In genomic region chr2:74958277-74959105, GRCh38 we compare ENCODE assay signal across 1 cellular context.
TF ChIP-seq lines count a peak whose summit lies in the region.

Gene POLE4, plus strand, starts transcription at chr2:74958643. Its CDS starts 37 bp downstream, at chr2:74958680.

TF ChIP-seq in HepG2, 621 proteins besides CTCF, POLR2A, EP300 and RAD21 (continued from another document and continues in another):
- TF ChIP-seq ZBTB33 (CRISPR knock-in tag; IDR thresholded peaks at IDR 0.05) (peak; percentile 56), MED13 (CRISPR knock-in tag; IDR thresholded peaks at IDR 0.05) (peak; percentile 90; the same call in 1 of the 2 replicates), ZHX1 (CRISPR knock-in tag; IDR thresholded peaks at IDR 0.05; ENCODE audit: low read depth) (peak; percentile 98), MXI1 (IDR thresholded peaks at IDR 0.05; ENCODE audit: borderline replicate concordance, low read depth, low read length) (peak; percentile 67; the same call in 2 of the 3 replicates), PTBP1 (IDR thresholded peaks at IDR 0.05; ENCODE audit: low read depth, low read length, poor library complexity, severe bottlenecking) (no peak), RBM22 (optimal IDR thresholded peaks at IDR 0.05; ENCODE audit: low read length) (peak; percentile 81), ZNF597 (CRISPR knock-in tag; IDR thresholded peaks at IDR 0.05) (no peak), AHDC1 (CRISPR knock-in tag; IDR thresholded peaks at IDR 0.05; ENCODE audit: borderline replicate concordance) (no peak; the same call in 1 of the 2 replicates), ZBTB8A (CRISPR knock-in tag; IDR thresholded peaks at IDR 0.05; ENCODE audit: borderline replicate concordance, low read depth) (no peak), RNF2 (conservative IDR thresholded peaks at IDR 0.05; ENCODE audit: low read depth) (peak; percentile 100), ISX (CRISPR knock-in tag; conservative IDR thresholded peaks at IDR 0.05) (peak; percentile 96; the same call in 1 of the 2 replicates), RXRA (CRISPR knock-in tag; IDR thresholded peaks at IDR 0.05) (peak; percentile 68), ZZZ3 (CRISPR knock-in tag; IDR thresholded peaks at IDR 0.05; ENCODE audit: borderline replicate concordance) (0 out of 2 replicates have a peak, but pooled peaks have one; percentile 1), ZNF75D (CRISPR knock-in tag; IDR thresholded peaks at IDR 0.05; ENCODE audit: borderline replicate concordance) (peak; percentile 91; the same call in 1 of the 2 replicates), ZNF264 (CRISPR knock-in tag; IDR thresholded peaks at IDR 0.05) (peak; percentile 86; the same call in 1 of the 2 replicates), ZNF713 (CRISPR knock-in tag; IDR thresholded peaks at IDR 0.05) (peak; percentile 98), IKZF5 (CRISPR knock-in tag; IDR thresholded peaks at IDR 0.05) (peak; percentile 94), ZBTB10 (CRISPR knock-in tag; IDR thresholded peaks at IDR 0.05; ENCODE audit: borderline replicate concordance) (peak; percentile 76), ZNF160 (CRISPR knock-in tag; IDR thresholded peaks at IDR 0.05) (peak; percentile 94), HOMEZ (CRISPR knock-in tag; IDR thresholded peaks at IDR 0.05; ENCODE audit: low read depth) (0 out of 2 replicates have a peak, but pooled peaks have one; percentile 13), ZNF616 (CRISPR knock-in tag; IDR thresholded peaks at IDR 0.05; ENCODE audit: low read depth) (peak; percentile 98), SIN3B (IDR thresholded peaks at IDR 0.05; ENCODE audit: low read length) (no peak), ZNF678 (CRISPR knock-in tag; IDR thresholded peaks at IDR 0.05) (peak; percentile 82; the same call in 1 of the 2 replicates), SIX4 (CRISPR knock-in tag; IDR thresholded peaks at IDR 0.05) (peak; percentile 40), MXD3 (CRISPR knock-in tag; IDR thresholded peaks at IDR 0.05) (peak; percentile 98), NCOA5 (CRISPR knock-in tag; IDR thresholded peaks at IDR 0.05) (no peak), RFX1 (IDR thresholded peaks at IDR 0.05) (no peak), BRD4 (CRISPR knock-in tag; IDR thresholded peaks at IDR 0.05) (peak; percentile 67), ZNF121 (CRISPR knock-in tag; IDR thresholded peaks at IDR 0.05) (peak; percentile 84; the same call in 1 of the 2 replicates), THAP9 (CRISPR knock-in tag; IDR thresholded peaks at IDR 0.05; ENCODE audit: borderline replicate concordance) (peak; percentile 88), MAF1 (CRISPR knock-in tag; IDR thresholded peaks at IDR 0.05; ENCODE audit: borderline replicate concordance) (0 out of 2 replicates have a peak, but pooled peaks have one; percentile 17)
